In genomic region chr10:91164520-91165065, GRCh38 we compare ENCODE assay signal across 8 cellular contexts. TPM values are rescaled to one million over a fixed set of nuclear protein-coding genes. Genes with fewer than 3 reads are reported as not detected.
A peak's percentile ranks its signal among the peaks of the same experiment; 100 is the strongest.
DNase-seq lines count a peak whose midpoint lies in the region; ATAC-seq and TF ChIP-seq lines count a peak whose summit lies in the region.

No MANE protein-coding gene starts in this region.

- H3K4me3 ChIP-seq in BLaER1 treated with 17β-estradiol and CSF1 and Interleukin-3, amounts not matched to agents 10 nM and 100 nM, result peak overlapping the region in 6 of 10 experiments; percentile 69 to 94 (median 83); a peak in 7 of 20 replicates
- H3K4me3 ChIP-seq in OCI-LY3 (ENCODE audit: low read length), result peak overlapping the region; percentile 96
- peak overlapping the region; percentile 70 for H3K4me3 ChIP-seq in effector memory CD4-positive, alpha-beta T cell (ENCODE audit: insufficient read depth, low read depth, low read length, poor library complexity, severe bottlenecking)

- no peaks in the 10 kb centered on the region for H3K36me3 ChIP-seq in BLaER1 treated with 17β-estradiol and CSF1 and Interleukin-3, amounts not matched to agents 10 nM and 100 nM
- no peaks in the 10 kb centered on the region for H3K36me3 ChIP-seq in OCI-LY3 (replicated peaks; ENCODE audit: low read depth, low read length)
- no peaks in the 10 kb centered on the region for H3K36me3 ChIP-seq in effector memory CD4-positive, alpha-beta T cell (ENCODE audit: control insufficient read depth, insufficient read depth, low read length)

- peaks cover 13% of the 10 kb centered on the region for H3K4me1 Mint-ChIP-seq in nephron

- H4K20me1 ChIP-seq in BLaER1 treated with 17β-estradiol and CSF1 and Interleukin-3, amounts not matched to agents 10 nM and 100 nM, result peaks cover 0 to 35% (median 0%) of the 10 kb centered on the region in 11 experiments; a peak in 8 of 22 replicates
- H4K20me1 ChIP-seq in OCI-LY3 (ENCODE audit: insufficient read depth, low read length), result peaks cover 5% of the 10 kb centered on the region; the same call in 1 of the 2 replicates

- no peak for ATAC-seq in GM19452 (IDR thresholded peaks at IDR 0.05; ENCODE audit: unreplicated experiment)

- no peak for DNase-seq in effector memory CD4-positive, alpha-beta T cell
- DNase-seq in NCI-H146 treated with DMSO at 0.1 percent for 48 hours (lab: John Stamatoyannopoulos, UW; ENCODE audit: unreplicated experiment) (no peak), ureter (ENCODE audit: low spot score) (no peak), DMS 273 treated with DMSO at 0.1 percent for 48 hours (lab: John Stamatoyannopoulos, UW) (no peak)

- H3K4me1 ChIP-seq in BLaER1 treated with 17β-estradiol and CSF1 and Interleukin-3, amounts not matched to agents 10 nM and 100 nM, result peaks cover 4 to 13% (median 8%) of the 10 kb centered on the region in 10 experiments; a peak in 14 of 20 replicates
- H3K4me1 ChIP-seq in OCI-LY3 (ENCODE audit: low read length), result peaks cover 16% of the 10 kb centered on the region
- H3K4me1 ChIP-seq in effector memory CD4-positive, alpha-beta T cell (ENCODE audit: control insufficient read depth, insufficient read depth, low read length, poor library complexity, severe bottlenecking), result peaks cover 14% of the 10 kb centered on the region

- peak overlapping the region in 2 of 11 experiments; percentile 90 to 94; a peak in 4 of 22 replicates for H3K9ac ChIP-seq in BLaER1 treated with 17β-estradiol and CSF1 and Interleukin-3, amounts not matched to agents 10 nM and 100 nM
- H3K9ac ChIP-seq in OCI-LY3 (ENCODE audit: low read length), result peak overlapping the region; percentile 81; the same call in 1 of the 2 replicates

- TF ChIP-seq CTCF in OCI-LY3 (IDR thresholded peaks at IDR 0.05; ENCODE audit: low read depth, low read length) (no peak), nephron (IDR thresholded peaks at IDR 0.05; ENCODE audit: unreplicated experiment in 3 of 3) (no peak)

- H3K4me3 Mint-ChIP-seq in nephron, result peak overlapping the region; percentile 80 to 87 (median 84)

- peak overlapping the region; percentile 86 to 96 (median 90); a peak in 21 of 22 replicates for H3K4me2 ChIP-seq in BLaER1 treated with 17β-estradiol and CSF1 and Interleukin-3, amounts not matched to agents 10 nM and 100 nM
- peak overlapping the region; percentile 92 for H3K4me2 ChIP-seq in OCI-LY3 (ENCODE audit: low read length)

- H3K27me3 ChIP-seq in BLaER1 treated with 17β-estradiol and CSF1 and Interleukin-3, amounts not matched to agents 10 nM and 100 nM, result peaks cover 0 to 14% (median 9%) of the 10 kb centered on the region in 11 experiments; a peak in 9 of 22 replicates
- H3K27me3 ChIP-seq in OCI-LY3 (ENCODE audit: low read depth, low read length), result no peaks in the 10 kb centered on the region
- no peaks in the 10 kb centered on the region for H3K27me3 ChIP-seq in effector memory CD4-positive, alpha-beta T cell (replicated peaks; ENCODE audit: control insufficient read depth, insufficient read depth, low read length, poor library complexity, severe bottlenecking)

- H3K27ac Mint-ChIP-seq in nephron, result no peak overlapping the region

- no peak overlapping the region for H2AFZ ChIP-seq in OCI-LY3 (ENCODE audit: low read depth, low read length)

- no peaks in the 10 kb centered on the region for H3K36me3 Mint-ChIP-seq in nephron (ENCODE audit: low read depth)

- H3K27ac ChIP-seq in BLaER1 treated with 17β-estradiol and CSF1 and Interleukin-3, amounts not matched to agents 10 nM and 100 nM, result no peak overlapping the region
- H3K27ac ChIP-seq in OCI-LY3 (ENCODE audit: low read length), result no peak overlapping the region
- H3K27ac ChIP-seq in effector memory CD4-positive, alpha-beta T cell (ENCODE audit: insufficient read depth, low read length, poor library complexity, severe bottlenecking), result peak overlapping the region; percentile 91

- peaks cover 9% of the 10 kb centered on the region for H3K9me3 Mint-ChIP-seq in nephron

- H3K27me3 Mint-ChIP-seq in nephron (ENCODE audit: low read depth), result peaks cover 64% of the 10 kb centered on the region

- peaks cover 0 to 6% (median 0%) of the 10 kb centered on the region in 11 experiments; a peak in 2 of 22 replicates for H3K9me3 ChIP-seq in BLaER1 treated with 17β-estradiol and CSF1 and Interleukin-3, amounts not matched to agents 10 nM and 100 nM (replicated peaks in 1 of 11)
- H3K9me3 ChIP-seq in OCI-LY3 (ENCODE audit: insufficient read depth, low read length), result no peaks in the 10 kb centered on the region
- no peaks in the 10 kb centered on the region for H3K9me3 ChIP-seq in effector memory CD4-positive, alpha-beta T cell (ENCODE audit: control insufficient read depth, low read length)

- H3K79me2 ChIP-seq in OCI-LY3 (ENCODE audit: low read length), result peaks cover 53% of the 10 kb centered on the region

RNA-seq across cellular contexts. Expression of gene PCGF5, which starts 55.9 kb away (rescaled TPM):
- total RNA-seq in ureter, result 46.3 TPM
